1 cellular context compared by ENCODE assay signal in genomic region chr5:103890313-103890712, GRCh38.
TF ChIP-seq lines count a peak whose summit lies in the region.

No MANE protein-coding gene starts in this region.

TF ChIP-seq in SK-N-SH treated with all-trans-retinoic acid at 6 μM for 48 hours, 23 proteins besides CTCF, POLR2A, EP300 and RAD21 (continued from another document):
- TF ChIP-seq PPARA (CRISPR knock-in tag; IDR thresholded peaks at IDR 0.05; ENCODE audit: borderline replicate concordance) (no peak), TCF4 (CRISPR knock-in tag; IDR thresholded peaks at IDR 0.05; ENCODE audit: borderline replicate concordance) (no peak), CREB5 (CRISPR knock-in tag; IDR thresholded peaks at IDR 0.05; ENCODE audit: low read depth) (no peak)
